In genomic region chr2:190412971-190413370, GRCh38 we compare ENCODE assay signal across 17 cellular contexts. TPM values are rescaled to one million over a fixed set of nuclear protein-coding genes. Genes with fewer than 3 reads are reported as not detected.
A peak's percentile ranks its signal among the peaks of the same experiment; 100 is the strongest.
DNase-seq lines count a peak whose midpoint lies in the region; ATAC-seq and TF ChIP-seq lines count a peak whose summit lies in the region.
"Had no signal": no experiment of that assay in that cellular context is flagged by ENCODE, and none has a peak within 500 bp of the region (broad histone marks: within the 10 kb centered on the region; RNA-seq: fewer than 3 reads in every experiment).

No MANE protein-coding gene starts in this region.

- H3K27ac Mint-ChIP-seq in central memory CD8-positive, alpha-beta T cell (ENCODE audit: low read depth) = peak overlapping the region; percentile 23
- peak overlapping the region; percentile 63 to 100 (median 84) for H3K27ac Mint-ChIP-seq in naive thymus-derived CD8-positive, alpha-beta T cell

- H3K4me1 ChIP-seq in Loucy (ENCODE audit: insufficient read depth, low read length, poor library complexity, severe bottlenecking) = peaks cover 68% of the 10 kb centered on the region

- H3K4me1 Mint-ChIP-seq in central memory CD8-positive, alpha-beta T cell = peaks cover 62% of the 10 kb centered on the region
- peaks cover 33 to 87% (median 74%) of the 10 kb centered on the region in 4 donors for H3K4me1 Mint-ChIP-seq in naive thymus-derived CD8-positive, alpha-beta T cell

- H4K20me1 ChIP-seq in Loucy (ENCODE audit: insufficient read depth, low read length, poor library complexity, severe bottlenecking) = no peaks in the 10 kb centered on the region
- H4K20me1 ChIP-seq: BLaER1 had no signal

- H3K4me3 ChIP-seq in Loucy (ENCODE audit: low read length, poor library complexity, severe bottlenecking) = peak overlapping the region; percentile 35
- H3K4me3 ChIP-seq: BLaER1, SJCRH30 had no signal

- no peaks in the 10 kb centered on the region for H3K9me3 ChIP-seq in Loucy (ENCODE audit: insufficient read depth, low read depth, low read length)
- H3K9me3 ChIP-seq: BLaER1, SJCRH30 had no signal

- POLR2A ChIA-PET in naive thymus-derived CD8-positive, alpha-beta T cell (lab: Charles Lee) = interaction anchor here (0.6 kb wide), 1 partner anchor 173 kb away, joined by 3 read pairs; no protein-coding TSS in a partner anchor

- no peak for ATAC-seq in central memory CD8-positive, alpha-beta T cell (replicated peaks; ENCODE audit: extremely low read depth, poor library complexity, severe bottlenecking)
- no peak for ATAC-seq in naive thymus-derived CD8-positive, alpha-beta T cell
- ATAC-seq in HG02970 (IDR thresholded peaks at IDR 0.05; ENCODE audit: low FRiP score, unreplicated experiment) (no peak), HG03521 (IDR thresholded peaks at IDR 0.05; ENCODE audit: unreplicated experiment) (no peak)
- ATAC-seq: activated CD4-positive, alpha-beta T cell treated with anti-CD3 and anti-CD28 coated beads for 36 hours; left ventricle myocardium superior had no signal

- no peak overlapping the region for H2AFZ ChIP-seq in Loucy (ENCODE audit: low read length)

- H3K9me3 Mint-ChIP-seq in central memory CD8-positive, alpha-beta T cell = no peaks in the 10 kb centered on the region
- H3K9me3 Mint-ChIP-seq in naive thymus-derived CD8-positive, alpha-beta T cell = no peaks in the 10 kb centered on the region

- no peaks in the 10 kb centered on the region for H3K27me3 ChIP-seq in Loucy (ENCODE audit: insufficient read depth, low read length, poor library complexity, severe bottlenecking)

- H3K27me3 Mint-ChIP-seq in central memory CD8-positive, alpha-beta T cell = no peaks in the 10 kb centered on the region
- H3K27me3 Mint-ChIP-seq in naive thymus-derived CD8-positive, alpha-beta T cell = no peaks in the 10 kb centered on the region
- H3K27me3 Mint-ChIP-seq: activated CD4-positive, alpha-beta T cell treated with anti-CD3 and anti-CD28 coated beads for 36 hours had no signal

- no peak for TF ChIP-seq CTCF in Loucy (conservative IDR thresholded peaks at IDR 0.05; ENCODE audit: low read length)

- DNase-seq in DMS153 (lab: John Stamatoyannopoulos, UW) (peak; percentile 34), DMS153 treated with DMSO at 0.1 percent for 48 hours (lab: John Stamatoyannopoulos, UW; ENCODE audit: unreplicated experiment) (no peak), NCI-H187 treated with DMSO at 0.1 percent for 48 hours (lab: John Stamatoyannopoulos, UW) (no peak)
- DNase-seq in central memory CD8-positive, alpha-beta T cell (ENCODE audit: low spot score in 2 of 2) = no peak
- DNase-seq in naive thymus-derived CD8-positive, alpha-beta T cell = no peak
- DNase-seq: 8988T; activated CD4-positive, alpha-beta T cell treated with anti-CD3 and anti-CD28 coated beads for 36 hours; activated naive CD4-positive, alpha-beta T cell treated with anti-CD3 and anti-CD28 coated beads, Interleukin-2, amount 50 U/mL, for 16 hours; activated T-cell treated with anti-CD3 and anti-CD28 coated beads for 4 hours; left ventricle myocardium superior; NCI-H1092; SJCRH30; stimulated activated naive CD4-positive, alpha-beta T cell had no signal

- no peaks in the 10 kb centered on the region for H3K9me2 ChIP-seq in Loucy (replicated peaks; ENCODE audit: low read depth, low read length)

- peaks cover 26% of the 10 kb centered on the region for H3K36me3 Mint-ChIP-seq in central memory CD8-positive, alpha-beta T cell (ENCODE audit: insufficient read depth)
- peaks cover 0 to 3% (median 0%) of the 10 kb centered on the region in 3 donors for H3K36me3 Mint-ChIP-seq in naive thymus-derived CD8-positive, alpha-beta T cell

- H3K4me2 ChIP-seq in Loucy (ENCODE audit: low read depth, low read length, poor library complexity, severe bottlenecking) = peak overlapping the region; percentile 46
- H3K4me2 ChIP-seq: BLaER1 had no signal

- H3K79me2 ChIP-seq in Loucy (ENCODE audit: insufficient read depth, low read length) = peaks cover 73% of the 10 kb centered on the region

- peak overlapping the region; percentile 51 for H3K9ac ChIP-seq in Loucy (ENCODE audit: low read depth, low read length, poor library complexity, severe bottlenecking)
- H3K9ac ChIP-seq: BLaER1 had no signal

- H3F3A ChIP-seq in Loucy (ENCODE audit: low read depth) = no peaks in the 10 kb centered on the region; the same call in 1 of the 2 replicates

- no peaks in the 10 kb centered on the region for H3K36me3 ChIP-seq in Loucy (ENCODE audit: insufficient read depth, low read length)
- H3K36me3 ChIP-seq: BLaER1, SJCRH30 had no signal

- H3K4me3 Mint-ChIP-seq in central memory CD8-positive, alpha-beta T cell = peak overlapping the region; percentile 39
- peak overlapping the region in 9 of 10 donors; percentile 7 to 83 (median 54) for H3K4me3 Mint-ChIP-seq in naive thymus-derived CD8-positive, alpha-beta T cell
- H3K4me3 Mint-ChIP-seq: activated CD4-positive, alpha-beta T cell treated with anti-CD3 and anti-CD28 coated beads for 36 hours had no signal

RNA-seq across cellular contexts. Expression of gene MFSD6, which starts 4.8 kb away (rescaled TPM):
- total RNA-seq in naive thymus-derived CD8-positive, alpha-beta T cell = 10 to 100 TPM; 58.2 to 61.3 TPM
- 10 to 100 TPM; 14.7 to 18.5 (median 16.7) TPM for polyA plus RNA-seq in naive thymus-derived CD8-positive, alpha-beta T cell
